Comparison of ENCODE assay signal across 1 cellular context in the genomic region with DNA sequence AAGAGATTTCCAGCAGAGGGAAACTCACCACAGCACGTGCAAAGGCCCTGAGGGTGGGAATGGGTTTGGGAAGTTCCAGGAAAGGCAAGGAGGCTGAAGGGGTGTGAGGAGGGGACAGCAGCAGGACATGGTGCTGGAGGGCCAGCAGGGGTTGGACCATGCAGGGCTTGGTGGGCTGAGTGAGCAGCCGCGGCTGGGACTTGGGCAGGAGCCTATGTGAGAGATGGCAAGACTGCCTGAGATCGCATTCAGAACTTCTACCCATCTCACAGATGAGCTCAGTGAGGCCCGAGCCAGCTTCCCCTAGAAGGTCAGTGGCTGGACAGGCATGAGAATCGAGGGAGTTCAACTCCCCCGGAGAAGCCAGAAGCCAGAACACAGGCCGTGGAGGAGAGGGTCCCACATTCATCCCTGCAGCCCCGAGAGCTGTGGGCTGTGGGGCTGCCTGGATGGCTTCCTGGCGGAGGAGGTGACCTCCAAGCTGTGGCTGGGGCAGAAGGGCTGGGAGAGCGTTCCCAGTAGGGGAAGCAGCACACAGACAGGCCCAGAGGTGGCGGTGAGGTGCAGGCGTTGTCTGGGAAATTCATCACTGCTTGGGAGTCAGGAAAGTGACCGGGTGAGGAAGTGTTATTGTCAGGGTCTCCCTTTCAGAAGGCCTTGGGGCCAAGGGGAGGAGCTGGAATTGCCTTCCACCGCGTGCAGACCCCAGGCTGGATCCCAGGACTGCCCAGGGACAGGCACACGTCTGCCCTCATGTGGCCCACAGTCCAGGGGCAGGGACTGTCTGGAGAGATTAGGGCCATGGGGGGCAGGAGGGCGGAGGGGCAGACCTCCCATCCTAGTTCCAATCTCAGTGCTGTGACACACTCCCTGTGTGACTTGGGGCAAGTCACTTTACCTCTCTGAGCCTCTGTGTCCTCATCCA.
TF ChIP-seq lines count a peak whose summit lies in the region.

No MANE protein-coding gene starts in this region.

TF ChIP-seq in HepG2, 621 proteins besides CTCF, POLR2A, EP300 and RAD21 (continued from another document and continues in another):
- no peak for TF ChIP-seq ZNF101 (CRISPR knock-in tag; IDR thresholded peaks at IDR 0.05; ENCODE audit: borderline replicate concordance, low read depth)
- TF ChIP-seq E2F1 (CRISPR knock-in tag; IDR thresholded peaks at IDR 0.05), result no peak
- no peak for TF ChIP-seq MAFF (IDR thresholded peaks at IDR 0.05; ENCODE audit: low read depth, low read length)
- TF ChIP-seq ZC3H4 (CRISPR knock-in tag; IDR thresholded peaks at IDR 0.05; ENCODE audit: borderline replicate concordance), result no peak
- no peak for TF ChIP-seq PITX1 (CRISPR knock-in tag; IDR thresholded peaks at IDR 0.05)
- TF ChIP-seq MYC (CRISPR knock-in tag; IDR thresholded peaks at IDR 0.05; ENCODE audit: borderline replicate concordance), result peak; percentile 73; the same call in 1 of the 2 replicates
- no peak for TF ChIP-seq ZNF775 (CRISPR knock-in tag; IDR thresholded peaks at IDR 0.05; ENCODE audit: borderline replicate concordance)
- no peak for TF ChIP-seq SNRNP70 (IDR thresholded peaks at IDR 0.05; ENCODE audit: low read depth, low read length)
- TF ChIP-seq RNF219 (CRISPR knock-in tag; IDR thresholded peaks at IDR 0.05), result no peak
- TF ChIP-seq, protein P1, sequence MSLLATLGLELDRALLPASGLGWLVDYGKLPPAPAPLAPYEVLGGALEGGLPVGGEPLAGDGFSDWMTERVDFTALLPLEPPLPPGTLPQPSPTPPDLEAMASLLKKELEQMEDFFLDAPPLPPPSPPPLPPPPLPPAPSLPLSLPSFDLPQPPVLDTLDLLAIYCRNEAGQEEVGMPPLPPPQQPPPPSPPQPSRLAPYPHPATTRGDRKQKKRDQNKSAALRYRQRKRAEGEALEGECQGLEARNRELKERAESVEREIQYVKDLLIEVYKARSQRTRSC (CRISPR knock-in tag; IDR thresholded peaks at IDR 0.05; ENCODE audit: low read depth), result no peak
- TF ChIP-seq CHD4 (IDR thresholded peaks at IDR 0.05; ENCODE audit: borderline replicate concordance, low read length), result peak; percentile 86
- no peak for TF ChIP-seq KLF15 (CRISPR knock-in tag; IDR thresholded peaks at IDR 0.05; ENCODE audit: borderline replicate concordance)
- no peak for TF ChIP-seq NR2F1 (CRISPR knock-in tag; IDR thresholded peaks at IDR 0.05)
- peak; percentile 34; the same call in 1 of the 2 replicates for TF ChIP-seq ATF2 (CRISPR knock-in tag; IDR thresholded peaks at IDR 0.05)
- TF ChIP-seq NR0B2 (CRISPR knock-in tag; IDR thresholded peaks at IDR 0.05), result peak; percentile 52; the same call in 1 of the 2 replicates
- TF ChIP-seq ZSCAN20 (CRISPR knock-in tag; IDR thresholded peaks at IDR 0.05; ENCODE audit: borderline replicate concordance), result no peak
- no peak for TF ChIP-seq HNF4A (CRISPR knock-in tag; IDR thresholded peaks at IDR 0.05)
- no peak for TF ChIP-seq ZNF446 (CRISPR knock-in tag; IDR thresholded peaks at IDR 0.05)
- no peak for TF ChIP-seq NFE2L1 (CRISPR knock-in tag; IDR thresholded peaks at IDR 0.05; ENCODE audit: borderline replicate concordance)
- TF ChIP-seq HDAC6 (IDR thresholded peaks at IDR 0.05; ENCODE audit: low read depth, low read length), result no peak
- no peak for TF ChIP-seq KLF12 (CRISPR knock-in tag; IDR thresholded peaks at IDR 0.05; ENCODE audit: borderline replicate concordance)
- no peak for TF ChIP-seq TFE3 (CRISPR knock-in tag; IDR thresholded peaks at IDR 0.05)
- peak; percentile 72; the same call in 1 of the 2 replicates for TF ChIP-seq ZNF572 (CRISPR knock-in tag; IDR thresholded peaks at IDR 0.05)
- TF ChIP-seq, protein P2, sequence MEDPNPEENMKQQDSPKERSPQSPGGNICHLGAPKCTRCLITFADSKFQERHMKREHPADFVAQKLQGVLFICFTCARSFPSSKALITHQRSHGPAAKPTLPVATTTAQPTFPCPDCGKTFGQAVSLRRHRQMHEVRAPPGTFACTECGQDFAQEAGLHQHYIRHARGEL (CRISPR knock-in tag; IDR thresholded peaks at IDR 0.05), result 0 out of 2 replicates have a peak, but pooled peaks have one; percentile 56
- no peak for TF ChIP-seq ZNF749 (CRISPR knock-in tag; IDR thresholded peaks at IDR 0.05; ENCODE audit: borderline replicate concordance)
- no peak for TF ChIP-seq ZNF296 (CRISPR knock-in tag; conservative IDR thresholded peaks at IDR 0.05)
- peak; percentile 81 for TF ChIP-seq ADNP (CRISPR knock-in tag; IDR thresholded peaks at IDR 0.05)
- TF ChIP-seq ZNF354B (CRISPR knock-in tag; IDR thresholded peaks at IDR 0.05), result no peak
- no peak for TF ChIP-seq ZBTB8A (CRISPR knock-in tag; IDR thresholded peaks at IDR 0.05; ENCODE audit: borderline replicate concordance, low read depth)
- TF ChIP-seq, protein P3, sequence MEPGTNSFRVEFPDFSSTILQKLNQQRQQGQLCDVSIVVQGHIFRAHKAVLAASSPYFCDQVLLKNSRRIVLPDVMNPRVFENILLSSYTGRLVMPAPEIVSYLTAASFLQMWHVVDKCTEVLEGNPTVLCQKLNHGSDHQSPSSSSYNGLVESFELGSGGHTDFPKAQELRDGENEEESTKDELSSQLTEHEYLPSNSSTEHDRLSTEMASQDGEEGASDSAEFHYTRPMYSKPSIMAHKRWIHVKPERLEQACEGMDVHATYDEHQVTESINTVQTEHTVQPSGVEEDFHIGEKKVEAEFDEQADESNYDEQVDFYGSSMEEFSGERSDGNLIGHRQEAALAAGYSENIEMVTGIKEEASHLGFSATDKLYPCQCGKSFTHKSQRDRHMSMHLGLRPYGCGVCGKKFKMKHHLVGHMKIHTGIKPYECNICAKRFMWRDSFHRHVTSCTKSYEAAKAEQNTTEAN (CRISPR knock-in tag; conservative IDR thresholded peaks at IDR 0.05), result no peak
- TF ChIP-seq, protein P4, sequence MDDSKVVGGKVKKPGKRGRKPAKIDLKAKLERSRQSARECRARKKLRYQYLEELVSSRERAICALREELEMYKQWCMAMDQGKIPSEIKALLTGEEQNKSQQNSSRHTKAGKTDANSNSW (CRISPR knock-in tag; IDR thresholded peaks at IDR 0.05; ENCODE audit: borderline replicate concordance), result no peak
- TF ChIP-seq EHMT2 (IDR thresholded peaks at IDR 0.05; ENCODE audit: borderline replicate concordance, low read depth, low read length), result no peak
- no peak for TF ChIP-seq SKIL (CRISPR knock-in tag; IDR thresholded peaks at IDR 0.05; ENCODE audit: borderline replicate concordance)
- TF ChIP-seq ZNF180 (CRISPR knock-in tag; IDR thresholded peaks at IDR 0.05; ENCODE audit: borderline replicate concordance, low read depth), result no peak
- no peak for TF ChIP-seq ZBTB21 (CRISPR knock-in tag; IDR thresholded peaks at IDR 0.05)
- TF ChIP-seq ZNF546 (CRISPR knock-in tag; conservative IDR thresholded peaks at IDR 0.05), result no peak
- 0 out of 2 replicates have a peak, but pooled peaks have one; percentile 20 for TF ChIP-seq ZNF557 (CRISPR knock-in tag; IDR thresholded peaks at IDR 0.05)
- TF ChIP-seq BCL6 (CRISPR knock-in tag; IDR thresholded peaks at IDR 0.05), result no peak; the same call in 1 of the 2 replicates
- TF ChIP-seq MTF1 (CRISPR knock-in tag; IDR thresholded peaks at IDR 0.05), result no peak
- TF ChIP-seq ZNF891 (CRISPR knock-in tag; IDR thresholded peaks at IDR 0.05), result no peak; the same call in 1 of the 2 replicates
- TF ChIP-seq ZNF552 (CRISPR knock-in tag; IDR thresholded peaks at IDR 0.05; ENCODE audit: borderline replicate concordance), result no peak
- TF ChIP-seq MAFK (conservative IDR thresholded peaks at IDR 0.05 in 1 of 2, IDR thresholded peaks at IDR 0.05 in 1 of 2; ENCODE audit: low read length in 2 of 2), result no peak
- TF ChIP-seq REXO4 (CRISPR knock-in tag; IDR thresholded peaks at IDR 0.05; ENCODE audit: borderline replicate concordance), result no peak
- TF ChIP-seq HNF4G (IDR thresholded peaks at IDR 0.05; ENCODE audit: borderline replicate concordance, low read depth, low read length), result no peak
- TF ChIP-seq HNF4G (CRISPR knock-in tag; IDR thresholded peaks at IDR 0.05; ENCODE audit: borderline replicate concordance, low read depth), result no peak
- TF ChIP-seq CEBPG (CRISPR knock-in tag; IDR thresholded peaks at IDR 0.05), result no peak
- TF ChIP-seq ZNF574 (CRISPR knock-in tag; IDR thresholded peaks at IDR 0.05), result no peak
- TF ChIP-seq HOXA7 (CRISPR knock-in tag; IDR thresholded peaks at IDR 0.05), result no peak
